7 cellular contexts compared by ENCODE assay signal in the genomic region with DNA sequence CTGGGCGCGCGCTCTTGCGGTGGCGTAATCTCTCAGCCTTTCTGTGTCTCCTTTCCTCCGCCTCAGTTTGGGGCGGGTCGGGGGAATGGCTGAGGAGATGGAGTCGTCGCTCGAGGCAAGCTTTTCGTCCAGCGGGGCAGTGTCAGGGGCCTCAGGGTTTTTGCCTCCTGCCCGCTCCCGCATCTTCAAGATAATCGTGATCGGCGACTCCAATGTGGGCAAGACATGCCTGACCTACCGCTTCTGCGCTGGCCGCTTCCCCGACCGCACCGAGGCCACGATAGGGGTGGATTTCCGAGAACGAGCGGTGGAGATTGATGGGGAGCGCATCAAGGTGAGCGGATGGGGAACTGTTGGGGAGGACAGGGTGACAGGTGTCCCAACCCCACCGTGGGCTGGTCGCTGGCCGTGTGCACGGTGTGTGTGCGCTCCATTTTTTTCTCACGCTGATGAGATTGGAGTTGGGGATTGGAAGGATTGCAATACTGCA. TPM values are rescaled to one million over a fixed set of nuclear protein-coding genes. Genes with fewer than 3 reads are reported as not detected.
DNase-seq lines count a peak whose midpoint lies in the region; ATAC-seq and TF ChIP-seq lines count a peak whose summit lies in the region.

TSS of gene RAB33B (plus strand) at position 11 of the 490 bp plus-strand sequence. CDS start at position 86, 75 bp downstream.

- peaks cover 8% of the 10 kb centered on the region; the same call in 1 of the 2 replicates for H4K20me1 ChIP-seq in GM23338 (replicated peaks; ENCODE audit: insufficient read depth)

- peak; percentile 90 for TF ChIP-seq POLR2A in tibial nerve (IDR thresholded peaks at IDR 0.05)

- H3K9me3 ChIP-seq in lower lobe of right lung = no peaks in the 10 kb centered on the region
- no peaks in the 10 kb centered on the region for H3K9me3 ChIP-seq in tibial nerve

- H3K36me3 Mint-ChIP-seq in GM23338 (ENCODE audit: low read depth) = peaks cover 11% of the 10 kb centered on the region; the same call in 2 of the 3 replicates

- peak within 1 kb of the TSS; percentile 98 for H3K27ac Mint-ChIP-seq in GM23338

- peak within 1 kb of the TSS; percentile 96 for H3K4me3 Mint-ChIP-seq in GM23338

- no peaks in the 10 kb centered on the region for H3K27me3 ChIP-seq in GM23338 (ENCODE audit: insufficient read depth)
- H3K27me3 ChIP-seq in lower lobe of right lung (ENCODE audit: low read depth) = no peaks in the 10 kb centered on the region
- H3K27me3 ChIP-seq in tibial nerve = no peaks in the 10 kb centered on the region

- 0 to 1% methylated on average over 30 to 31 of the region's 36 CpGs for WGBS in tibial nerve, 2 donors

- H3K4me1 ChIP-seq in GM23338 (ENCODE audit: insufficient read depth) (peaks cover 41% of the 10 kb centered on the region), lower lobe of right lung (peaks cover 55% of the 10 kb centered on the region), tibial nerve (peaks cover 0 to 60% (median 18%) of the 10 kb centered on the region in 4 donors)

- H3K27ac ChIP-seq in GM23338 (ENCODE audit: low read depth) (peak within 1 kb of the TSS; percentile 97), cingulate gyrus (ENCODE audit: low read depth, low read length) (peak within 1 kb of the TSS; percentile 91), lower lobe of right lung (peak within 1 kb of the TSS; percentile 97), tibial nerve (peak within 1 kb of the TSS; percentile 89 to 99 (median 96))

- no peak for TF ChIP-seq CTCF in GM23338 (conservative IDR thresholded peaks at IDR 0.05; ENCODE audit: low read depth in 2 of 2)
- TF ChIP-seq CTCF in lower lobe of right lung (IDR thresholded peaks at IDR 0.05) = no peak
- TF ChIP-seq CTCF in tibial nerve (IDR thresholded peaks at IDR 0.05) = no peak

- peak within 1 kb of the TSS; percentile 84 for H2AFZ ChIP-seq in GM23338

- no peaks in the 10 kb centered on the region for H3K9me3 Mint-ChIP-seq in GM23338

- no peaks in the 10 kb centered on the region for H3K9me2 ChIP-seq in GM23338 (ENCODE audit: insufficient read depth)

- H3F3A ChIP-seq in GM23338 (replicated peaks; ENCODE audit: low read depth) = peaks cover 7% of the 10 kb centered on the region

- peaks cover 62% of the 10 kb centered on the region for H3K79me2 ChIP-seq in GM23338 (replicated peaks; ENCODE audit: insufficient read depth)

- H3K27me3 Mint-ChIP-seq in GM23338 (ENCODE audit: insufficient read depth, low read depth, poor library complexity) = peaks cover 10% of the 10 kb centered on the region

- H3K36me3 ChIP-seq in GM23338 (ENCODE audit: insufficient read depth) (no peaks in the 10 kb centered on the region), lower lobe of right lung (no peaks in the 10 kb centered on the region), tibial nerve (no peaks in the 10 kb centered on the region)

- peaks cover 51% of the 10 kb centered on the region for H3K4me1 Mint-ChIP-seq in GM23338

- DNase-seq in GM23338 (ENCODE audit: low spot score) (no peak), NCI-H345 treated with DMSO at 0.1 percent for 48 hours (lab: John Stamatoyannopoulos, UW; ENCODE audit: unreplicated experiment) (peak; percentile 62), lower lobe of right lung (no peak), tibial nerve (ENCODE audit: low spot score in 2 of 2) (peak; percentile 85 to 89), AG08395 (ENCODE audit: low spot score) (no peak)

- peak within 1 kb of the TSS; percentile 81 for H3K4me2 ChIP-seq in GM23338

- peak; percentile 3 for ATAC-seq in GM18498 (IDR thresholded peaks at IDR 0.05; ENCODE audit: unreplicated experiment)
- peak; percentile 14 for ATAC-seq in GM23338
- peak; percentile 5 for ATAC-seq in lower lobe of right lung

- TF ChIP-seq EP300 in tibial nerve (IDR thresholded peaks at IDR 0.05) = peak in 1 of 2 donors; percentile 97

- intact Hi-C loops in lower lobe of right lung (cut with DNase I) = no loop called here

- H3K4me3 ChIP-seq in GM23338 = peak within 1 kb of the TSS; percentile 95
- H3K4me3 ChIP-seq in lower lobe of right lung = peak within 1 kb of the TSS; percentile 94
- peak within 1 kb of the TSS; percentile 73 to 98 (median 85) for H3K4me3 ChIP-seq in tibial nerve

TF ChIP-seq in GM23338, 12 proteins besides CTCF, POLR2A, EP300 and RAD21 (continues in another document):
- no peak; the same call in 1 of the 2 replicates for TF ChIP-seq POLR2AphosphoS5 (IDR thresholded peaks at IDR 0.05; ENCODE audit: low read depth)
- TF ChIP-seq, protein P1, sequence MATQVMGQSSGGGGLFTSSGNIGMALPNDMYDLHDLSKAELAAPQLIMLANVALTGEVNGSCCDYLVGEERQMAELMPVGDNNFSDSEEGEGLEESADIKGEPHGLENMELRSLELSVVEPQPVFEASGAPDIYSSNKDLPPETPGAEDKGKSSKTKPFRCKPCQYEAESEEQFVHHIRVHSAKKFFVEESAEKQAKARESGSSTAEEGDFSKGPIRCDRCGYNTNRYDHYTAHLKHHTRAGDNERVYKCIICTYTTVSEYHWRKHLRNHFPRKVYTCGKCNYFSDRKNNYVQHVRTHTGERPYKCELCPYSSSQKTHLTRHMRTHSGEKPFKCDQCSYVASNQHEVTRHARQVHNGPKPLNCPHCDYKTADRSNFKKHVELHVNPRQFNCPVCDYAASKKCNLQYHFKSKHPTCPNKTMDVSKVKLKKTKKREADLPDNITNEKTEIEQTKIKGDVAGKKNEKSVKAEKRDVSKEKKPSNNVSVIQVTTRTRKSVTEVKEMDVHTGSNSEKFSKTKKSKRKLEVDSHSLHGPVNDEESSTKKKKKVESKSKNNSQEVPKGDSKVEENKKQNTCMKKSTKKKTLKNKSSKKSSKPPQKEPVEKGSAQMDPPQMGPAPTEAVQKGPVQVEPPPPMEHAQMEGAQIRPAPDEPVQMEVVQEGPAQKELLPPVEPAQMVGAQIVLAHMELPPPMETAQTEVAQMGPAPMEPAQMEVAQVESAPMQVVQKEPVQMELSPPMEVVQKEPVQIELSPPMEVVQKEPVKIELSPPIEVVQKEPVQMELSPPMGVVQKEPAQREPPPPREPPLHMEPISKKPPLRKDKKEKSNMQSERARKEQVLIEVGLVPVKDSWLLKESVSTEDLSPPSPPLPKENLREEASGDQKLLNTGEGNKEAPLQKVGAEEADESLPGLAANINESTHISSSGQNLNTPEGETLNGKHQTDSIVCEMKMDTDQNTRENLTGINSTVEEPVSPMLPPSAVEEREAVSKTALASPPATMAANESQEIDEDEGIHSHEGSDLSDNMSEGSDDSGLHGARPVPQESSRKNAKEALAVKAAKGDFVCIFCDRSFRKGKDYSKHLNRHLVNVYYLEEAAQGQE (IDR thresholded peaks at IDR 0.05; ENCODE audit: unreplicated experiment) = no peak
- no peak for TF ChIP-seq ZNF331 (CRISPR knock-in tag; IDR thresholded peaks at IDR 0.05; ENCODE audit: low read depth)

RNA-seq across cellular contexts. Expression of gene RAB33B, which starts in this region (rescaled TPM):
- total RNA-seq in GM23338 (2014; rRNA removed; shearing (Covaris generic)) = 17.5 and 19.1 TPM in 2 replicates
- 9.9 TPM in 2 replicates for polyA plus RNA-seq in GM23338 (2016; fragmentation: Nextera tagmentation; extraction: Ambion mirVana)
- 11.1 TPM for total RNA-seq in lower lobe of right lung
- total RNA-seq in tibial nerve = 10 to 100 TPM; 13.2 to 18.6 (median 15.0) TPM

Comparison
In these comparisons a context has a peak if more than half of its experiments do, and no peak if none do; other contexts are left out.
1. DNase-seq: peak in NCI-H345 treated with DMSO at 0.1 percent for 48 hours (single experiment) and tibial nerve (2 of 2); none in GM23338 (single experiment), lower lobe of right lung (single experiment) and AG08395 (single experiment).
2. Peak in every context shown above with its lines, with median percentiles within 50 percentile points of each other: ATAC-seq, H3K27ac ChIP-seq and H3K4me3 ChIP-seq.